In the genomic region with DNA sequence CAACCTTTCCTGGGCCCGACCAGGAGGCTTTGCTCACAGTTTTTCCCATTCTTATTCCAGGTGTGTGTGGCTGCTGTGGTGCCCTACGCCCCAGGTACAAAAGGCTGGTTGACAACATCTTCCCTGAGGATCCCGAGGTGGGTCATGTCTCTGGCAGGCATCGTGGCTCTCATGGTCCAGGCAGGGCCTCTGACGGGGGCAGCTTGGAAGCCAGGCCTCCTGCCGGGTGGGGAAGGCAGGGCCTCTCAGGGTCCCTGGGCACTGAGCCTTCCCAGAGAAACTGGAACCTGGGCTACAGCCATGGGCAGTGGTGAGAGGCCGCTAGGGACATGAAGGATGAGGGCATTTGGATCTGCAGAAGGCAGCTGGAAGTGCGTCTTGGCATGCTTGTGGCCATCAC, we compare ENCODE assay signal across 18 cellular contexts. TPM values are rescaled to one million over a fixed set of nuclear protein-coding genes. Genes with fewer than 3 reads are reported as not detected.
DNase-seq lines count a peak whose midpoint lies in the region; ATAC-seq and TF ChIP-seq lines count a peak whose summit lies in the region.
"Had no signal": no experiment of that assay in that cellular context is flagged by ENCODE, and none has a peak within 500 bp of the region (broad histone marks: within the 10 kb centered on the region; RNA-seq: fewer than 3 reads in every experiment).

No MANE protein-coding gene starts in this region.

- H3K4me1 ChIP-seq in GM23338 (ENCODE audit: insufficient read depth) (peaks cover 31% of the 10 kb centered on the region), iPS-20b (ENCODE audit: insufficient read depth, low read length) (peaks cover 26% of the 10 kb centered on the region), aorta (ENCODE audit: control insufficient read depth in 1 of 2, insufficient read depth in 2 of 2, low read length in 2 of 2) (no peaks in the 10 kb centered on the region), ovary (ENCODE audit: insufficient read depth) (no peaks in the 10 kb centered on the region), sigmoid colon (no peaks in the 10 kb centered on the region)
- H3K4me1 ChIP-seq: BLaER1 had no signal

- no peak for TF ChIP-seq EP300 in ovary (IDR thresholded peaks at IDR 0.05)
- no peak for TF ChIP-seq EP300 in sigmoid colon (IDR thresholded peaks at IDR 0.05)

- POLR2A ChIA-PET in WTC11 (lab: Charles Lee): no interaction called here

- TF ChIP-seq CTCF in GM23338 (conservative IDR thresholded peaks at IDR 0.05; ENCODE audit: low read depth in 2 of 2): no peak
- no peak for TF ChIP-seq CTCF in WTC11 (IDR thresholded peaks at IDR 0.05)
- TF ChIP-seq CTCF in ovary (IDR thresholded peaks at IDR 0.05): no peak
- no peak for TF ChIP-seq CTCF in sigmoid colon (IDR thresholded peaks at IDR 0.05)

- H3K27ac ChIP-seq in GM23338 (ENCODE audit: low read depth): no peak overlapping the region
- no peak overlapping the region for H3K27ac ChIP-seq in iPS-20b (ENCODE audit: low read length)
- H3K27ac ChIP-seq in aorta (ENCODE audit: low read depth in 1 of 2, low read length in 2 of 2): no peak overlapping the region
- H3K27ac ChIP-seq in ovary: no peak overlapping the region
- no peak overlapping the region for H3K27ac ChIP-seq in sigmoid colon
- H3K27ac ChIP-seq: BLaER1, HL-60 had no signal

- no peaks in the 10 kb centered on the region for H3K9me3 ChIP-seq in iPS-20b (ENCODE audit: insufficient read depth, low read depth, low read length)
- no peaks in the 10 kb centered on the region for H3K9me3 ChIP-seq in aorta (ENCODE audit: control insufficient read depth, low read length)
- no peaks in the 10 kb centered on the region for H3K9me3 ChIP-seq in ovary
- no peaks in the 10 kb centered on the region for H3K9me3 ChIP-seq in sigmoid colon
- H3K9me3 ChIP-seq: BLaER1, HAP-1 had no signal

- H4K20me1 ChIP-seq in GM23338 (replicated peaks; ENCODE audit: insufficient read depth): peaks cover 9% of the 10 kb centered on the region
- H4K20me1 ChIP-seq: BLaER1 had no signal

- no peaks in the 10 kb centered on the region for H3K36me3 ChIP-seq in GM23338 (ENCODE audit: insufficient read depth)
- H3K36me3 ChIP-seq in iPS-20b (ENCODE audit: insufficient read depth, low read depth, low read length): no peaks in the 10 kb centered on the region
- no peaks in the 10 kb centered on the region for H3K36me3 ChIP-seq in aorta (ENCODE audit: control insufficient read depth in 1 of 2, insufficient read depth in 2 of 2, low read length in 1 of 2)
- H3K36me3 ChIP-seq in ovary: no peaks in the 10 kb centered on the region
- no peaks in the 10 kb centered on the region for H3K36me3 ChIP-seq in sigmoid colon
- H3K36me3 ChIP-seq: BLaER1, HAP-1 had no signal

- ATAC-seq in GM23338 (peak; percentile 4; the same call in 1 of the 3 replicates), WTC11 (no peak), aorta (ENCODE audit: low FRiP score) (peak; percentile 29)

- H3K4me3 Mint-ChIP-seq in GM23338 (no peak overlapping the region), WTC11 (no peak overlapping the region)
- H3K4me3 Mint-ChIP-seq: CD14-positive monocyte; CD4-positive, alpha-beta memory T cell had no signal

- no peak overlapping the region for H3K27ac Mint-ChIP-seq in GM23338
- H3K27ac Mint-ChIP-seq in WTC11: no peak overlapping the region
- H3K27ac Mint-ChIP-seq: CD14-positive monocyte; CD4-positive, alpha-beta memory T cell had no signal

- CTCF ChIA-PET in WTC11 (lab: Charles Lee): interaction anchor here (3.5 kb wide), 1 partner anchor 37 kb away, joined by 16 read pairs; no protein-coding TSS in a partner anchor

- 90 to 91% methylated on average over 8 of the region's 8 CpGs for WGBS in aorta, 2 donors
- 89 to 94% (median 93%) methylated on average over 8 of the region's 8 CpGs for whole genome bisulfite sequencing in ovary, 3 donors
- WGBS in sigmoid colon, 2 donors: 90 to 91% methylated on average over 8 of the region's 8 CpGs

- peaks cover 21% of the 10 kb centered on the region for H3K27me3 ChIP-seq in GM23338 (ENCODE audit: insufficient read depth)
- H3K27me3 ChIP-seq in iPS-20b (ENCODE audit: insufficient read depth, low read length): no peaks in the 10 kb centered on the region; the same call in 1 of the 2 replicates
- H3K27me3 ChIP-seq in aorta (ENCODE audit: control insufficient read depth in 1 of 2, insufficient read depth in 2 of 2, low read length in 1 of 2): no peaks in the 10 kb centered on the region
- no peaks in the 10 kb centered on the region for H3K27me3 ChIP-seq in ovary
- no peaks in the 10 kb centered on the region for H3K27me3 ChIP-seq in sigmoid colon
- H3K27me3 ChIP-seq: BLaER1 had no signal

- H3K4me1 Mint-ChIP-seq in GM23338 (peaks cover 31% of the 10 kb centered on the region), WTC11 (peaks cover 35% of the 10 kb centered on the region)
- H3K4me1 Mint-ChIP-seq: CD4-positive, alpha-beta memory T cell had no signal

- no peak for TF ChIP-seq POLR2A in ovary (IDR thresholded peaks at IDR 0.05)
- no peak for TF ChIP-seq POLR2A in sigmoid colon (IDR thresholded peaks at IDR 0.05)

- H3K4me3 ChIP-seq in GM23338 (no peak overlapping the region), iPS-20b (ENCODE audit: low read length) (no peak overlapping the region), aorta (ENCODE audit: low read length in 2 of 2) (no peak overlapping the region), ovary (no peak overlapping the region), sigmoid colon (no peak overlapping the region)
- H3K4me3 ChIP-seq: BLaER1, HAP-1 had no signal

- no peak overlapping the region for H2AFZ ChIP-seq in GM23338

- H3K4me2 ChIP-seq in GM23338: peak overlapping the region; percentile 58; the same call in 1 of the 2 replicates
- H3K4me2 ChIP-seq: BLaER1 had no signal

- 0 out of 2 replicates have a peak, but pooled peaks cover 3% of the 10 kb centered on the region for H3F3A ChIP-seq in GM23338 (replicated peaks; ENCODE audit: low read depth)

- no peaks in the 10 kb centered on the region for H3K9me2 ChIP-seq in GM23338 (ENCODE audit: insufficient read depth)

- no peak for DNase-seq in GM23338 (ENCODE audit: low spot score)
- no peak for DNase-seq in WTC11 (ENCODE audit: low spot score)
- DNase-seq in aorta: no peak
- no peak for DNase-seq in NCI-H82 treated with DMSO at 0.1 percent for 48 hours (lab: John Stamatoyannopoulos, UW; ENCODE audit: unreplicated experiment)
- DNase-seq in ovary: no peak
- DNase-seq in sigmoid colon: no peak
- DNase-seq: 8988T; CD4-positive, alpha-beta memory T cell; DMS153; DMS79; GDM1; GOT3; IMR-90 had no signal

- peak overlapping the region; percentile 32; the same call in 1 of the 2 replicates for H3K9ac ChIP-seq in iPS-20b (ENCODE audit: low read depth, low read length)
- H3K9ac ChIP-seq: BLaER1 had no signal

- H3K36me3 Mint-ChIP-seq in GM23338 (ENCODE audit: low read depth) (peaks cover 5% of the 10 kb centered on the region; the same call in 1 of the 3 replicates), WTC11 (peaks cover 11% of the 10 kb centered on the region)
- H3K36me3 Mint-ChIP-seq: CD14-positive monocyte; CD4-positive, alpha-beta memory T cell had no signal

- intact Hi-C loops in aorta (cut with DNase I): no loop called here
- intact Hi-C loops in ovary (cut with DNase I): no loop called here
- intact Hi-C loops in sigmoid colon (cut with DNase I): no loop called here

- H3K9me3 Mint-ChIP-seq in GM23338: no peaks in the 10 kb centered on the region
- no peaks in the 10 kb centered on the region for H3K9me3 Mint-ChIP-seq in WTC11
- H3K9me3 Mint-ChIP-seq: CD4-positive, alpha-beta memory T cell had no signal

- H3K27me3 Mint-ChIP-seq in GM23338 (ENCODE audit: insufficient read depth, low read depth, poor library complexity) (peaks cover 20% of the 10 kb centered on the region), WTC11 (ENCODE audit: low read depth) (peaks cover 46% of the 10 kb centered on the region)

- no peaks in the 10 kb centered on the region for H3K79me2 ChIP-seq in GM23338 (replicated peaks; ENCODE audit: insufficient read depth)

TF ChIP-seq in GM23338, 12 proteins besides CTCF, POLR2A, EP300 and RAD21 (continues in another document):
- no peak for TF ChIP-seq NANOG (IDR thresholded peaks at IDR 0.05; ENCODE audit: borderline replicate concordance)
- TF ChIP-seq EZH2phosphoT487 (IDR thresholded peaks at IDR 0.05; ENCODE audit: unreplicated experiment): no peak
- no peak for TF ChIP-seq STAT1 (IDR thresholded peaks at IDR 0.05; ENCODE audit: unreplicated experiment)
- TF ChIP-seq ZNF331 (CRISPR knock-in tag; IDR thresholded peaks at IDR 0.05; ENCODE audit: low read depth): no peak
- no peak for TF ChIP-seq JUNB (IDR thresholded peaks at IDR 0.05; ENCODE audit: unreplicated experiment)

TF ChIP-seq in WTC11, 78 proteins besides CTCF, POLR2A, EP300 and RAD21:
- TF ChIP-seq FOXP1 (CRISPR knock-in tag; IDR thresholded peaks at IDR 0.05; ENCODE audit: borderline replicate concordance) (peak; percentile 42; the same call in 1 of the 2 replicates), ZNF423 (CRISPR knock-in tag; IDR thresholded peaks at IDR 0.05) (no peak)

RNA-seq across cellular contexts. Expression of gene EFR3B, which starts 49.4 kb away (rescaled TPM):
- total RNA-seq in GM23338 (2014; rRNA removed; shearing (Covaris generic)): 10.7 and 11.8 TPM in 2 replicates
- polyA plus RNA-seq in GM23338 (2016; fragmentation: Nextera tagmentation; extraction: Ambion mirVana): 2.9 and 3.3 TPM in 2 replicates
- 8.9 to 10.1 TPM (median 9.7 TPM) in 3 replicates for total RNA-seq in WTC11 (2021)
- 1 to 10 TPM; 1.3 TPM for total RNA-seq in aorta
- under 1 TPM; 0.36 to 0.50 TPM for polyA plus RNA-seq in aorta
- 1 to 10 TPM in 6 of 7 donors, under 1 TPM in 1; 0.36 to 4.5 (median 1.5) TPM for total RNA-seq in ovary
- under 1 TPM; 0.45 to 0.93 TPM for polyA plus RNA-seq in ovary
- total RNA-seq in sigmoid colon: 1 to 10 TPM in 3 of 4 donors, under 1 TPM in 1; 0.49 to 1.9 (median 1.6) TPM
- under 1 TPM; under 0.01 to 0.50 (median 0.23) TPM for polyA plus RNA-seq in sigmoid colon
- polyA plus RNA-seq: CD14-positive monocyte had no signal
